ENCODE assay signal across 24 cellular contexts in the genomic region with DNA sequence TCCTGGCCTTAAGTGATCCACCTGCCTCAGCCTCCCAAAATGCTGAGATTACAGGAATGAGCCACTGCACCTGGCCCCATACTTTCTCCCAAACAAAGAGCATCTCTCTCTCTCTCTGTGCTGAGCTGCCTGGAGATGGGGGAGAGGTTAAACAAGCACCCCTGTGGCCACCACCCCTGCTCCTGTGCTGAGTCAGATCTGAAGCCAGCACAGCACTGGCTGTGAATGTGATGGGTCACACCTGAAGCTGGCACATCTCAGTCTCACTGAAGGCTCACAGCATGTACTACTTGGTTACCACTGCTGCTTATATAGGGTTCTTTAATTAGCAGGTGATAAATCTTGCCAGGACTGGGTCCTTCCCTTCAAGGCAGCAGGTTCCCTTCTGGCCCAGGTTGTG. TPM values are rescaled to one million over a fixed set of nuclear protein-coding genes. Genes with fewer than 3 reads are reported as not detected.
DNase-seq lines count a peak whose midpoint lies in the region; ATAC-seq and TF ChIP-seq lines count a peak whose summit lies in the region.
"Had no signal": no experiment of that assay in that cellular context is flagged by ENCODE, and none has a peak within 500 bp of the region (broad histone marks: within the 10 kb centered on the region; RNA-seq: fewer than 3 reads in every experiment).

No MANE protein-coding gene starts in this region.

- ATAC-seq in GM18520 (IDR thresholded peaks at IDR 0.05; ENCODE audit: unreplicated experiment) = peak; percentile 31
- ATAC-seq: effector memory CD8-positive, alpha-beta T cell; right lobe of liver; stimulated activated naive B cell treated with anti-CD40 and anti-IgM and Interleukin-4, amounts not matched to agents 10 μg/mL and 1 μg/mL and 100 μg/mL, for 72 hours had no signal

- intact Hi-C loops in activated CD4-positive, alpha-beta memory T cell treated with anti-CD3 and anti-CD28 coated beads for 36 hours (cut with micrococcal nuclease) = loop anchor here (10.0 kb wide), 1 partner anchor 878 kb away; a partner anchor contains a TSS

- TF ChIP-seq CTCF in nephron progenitor cell (IDR thresholded peaks at IDR 0.05) = no peak

- CTCF ChIA-PET in activated CD4-positive, alpha-beta memory T cell treated with anti-CD3 and anti-CD28 coated beads for 36 hours (lab: Charles Lee) = interaction anchor here (8.3 kb wide), 1 partner anchor 28 kb away, joined by 41 read pairs; no protein-coding TSS in a partner anchor

- peaks cover 21% of the 10 kb centered on the region for H3K9me3 Mint-ChIP-seq in activated CD4-positive, alpha-beta memory T cell treated with anti-CD3 and anti-CD28 coated beads for 36 hours
- peaks cover 46% of the 10 kb centered on the region for H3K9me3 Mint-ChIP-seq in nephron progenitor cell

- no peaks in the 10 kb centered on the region for H3K27me3 Mint-ChIP-seq in activated CD4-positive, alpha-beta memory T cell treated with anti-CD3 and anti-CD28 coated beads for 36 hours
- peaks cover 5% of the 10 kb centered on the region for H3K27me3 Mint-ChIP-seq in nephron progenitor cell (ENCODE audit: low read depth, poor library complexity)
- H3K27me3 Mint-ChIP-seq: activated naive CD4-positive, alpha-beta T cell treated with anti-CD3 and anti-CD28 coated beads, Interleukin-2, amount 50 U/mL, for 24 hours; CD4-positive, CD25-positive, alpha-beta regulatory T cell; effector memory CD8-positive, alpha-beta T cell; stimulated activated naive B cell treated with anti-CD40 and anti-IgM and Interleukin-4, amounts not matched to agents 10 μg/mL and 1 μg/mL and 100 μg/mL, for 72 hours had no signal

- peak; percentile 12 for DNase-seq in activated CD4-positive, alpha-beta T cell treated with anti-CD3 and anti-CD28 coated beads for 48 hours
- DNase-seq in activated CD4-positive, alpha-beta T cell treated with anti-CD3 and anti-CD28 coated beads for 4 hours = no peak
- DNase-seq in activated CD4-positive, alpha-beta memory T cell treated with anti-CD3 and anti-CD28 coated beads for 36 hours = peak; percentile 43
- DNase-seq in nephron progenitor cell (no peak), T1000 (lab: John Stamatoyannopoulos, UW) (no peak), hippocampal formation (lab: John Stamatoyannopoulos, UW) (no peak), HuH-7.5 (ENCODE audit: low spot score) (no peak)
- DNase-seq: 8988T; effector memory CD8-positive, alpha-beta T cell; foreskin fibroblast; heart right ventricle; kidney glomerular epithelial cell; NCI-H1105 treated with DMSO at 0.1 percent for 48 hours; NCI-H1930; NCI-H2227 treated with DMSO at 0.1 percent for 48 hours; NCI-H748 treated with DMSO at 0.1 percent for 48 hours; right lobe of liver; stimulated activated CD4-positive, alpha-beta T cell treated with anti-CD3 and anti-CD28 coated beads, Interleukin-4, amount 100 ng/mL, for 24 hours; stimulated activated naive B cell treated with anti-CD40 and anti-IgM and Interleukin-4, amounts not matched to agents 10 μg/mL and 1 μg/mL and 100 μg/mL, for 72 hours; uterus had no signal

- H3K27ac Mint-ChIP-seq in activated CD4-positive, alpha-beta memory T cell treated with anti-CD3 and anti-CD28 coated beads for 36 hours = no peak overlapping the region
- peak overlapping the region; percentile 48 for H3K27ac Mint-ChIP-seq in nephron progenitor cell
- H3K27ac Mint-ChIP-seq: activated naive CD4-positive, alpha-beta T cell treated with anti-CD3 and anti-CD28 coated beads, Interleukin-2, amount 50 U/mL, for 24 hours; activated T-helper 1 cell treated with anti-CD3 and anti-CD28 coated beads, Interleukin-12 subunit alpha, Interleukin-12 subunit beta, Interleukin-2, Interleukin-4 antibody, amounts not matched to agents 30 ng/mL and 10 ng/mL and 1 ng/mL, durations not matched to agents 14 hours and 24 hours and 36 hours; effector memory CD8-positive, alpha-beta T cell had no signal

- POLR2A ChIA-PET in activated CD4-positive, alpha-beta memory T cell treated with anti-CD3 and anti-CD28 coated beads for 36 hours (lab: Charles Lee) = interaction anchor here (0.7 to 1.2 kb wide), 2 partner anchors 11 to 14 kb away, joined by 3 to 4 read pairs; a partner anchor contains a TSS

- H3K36me3 Mint-ChIP-seq in activated CD4-positive, alpha-beta memory T cell treated with anti-CD3 and anti-CD28 coated beads for 36 hours = peaks cover 13% of the 10 kb centered on the region
- H3K36me3 Mint-ChIP-seq in nephron progenitor cell (ENCODE audit: low read depth) = peaks cover 40% of the 10 kb centered on the region

- peaks cover 21% of the 10 kb centered on the region for H3K4me1 Mint-ChIP-seq in activated CD4-positive, alpha-beta memory T cell treated with anti-CD3 and anti-CD28 coated beads for 36 hours (ENCODE audit: low read depth)
- peaks cover 24% of the 10 kb centered on the region for H3K4me1 Mint-ChIP-seq in nephron progenitor cell

- no peak overlapping the region for H3K4me3 Mint-ChIP-seq in activated CD4-positive, alpha-beta memory T cell treated with anti-CD3 and anti-CD28 coated beads for 36 hours
- no peak overlapping the region for H3K4me3 Mint-ChIP-seq in nephron progenitor cell
- H3K4me3 Mint-ChIP-seq: activated naive CD4-positive, alpha-beta T cell treated with anti-CD3 and anti-CD28 coated beads, Interleukin-2, amount 50 U/mL, for 24 hours; activated T-helper 1 cell treated with anti-CD3 and anti-CD28 coated beads, Interleukin-12 subunit alpha, Interleukin-12 subunit beta, Interleukin-2, Interleukin-4 antibody, amounts not matched to agents 30 ng/mL and 10 ng/mL and 1 ng/mL, durations not matched to agents 14 hours and 24 hours and 36 hours; CD4-positive, CD25-positive, alpha-beta regulatory T cell; effector memory CD8-positive, alpha-beta T cell; stimulated activated naive B cell treated with anti-CD40 and anti-IgM and Interleukin-4, amounts not matched to agents 10 μg/mL and 1 μg/mL and 100 μg/mL, for 72 hours had no signal

RNA-seq across cellular contexts. Expression of a gene that starts 10.8 kb away (rescaled TPM):
- total RNA-seq in activated CD4-positive, alpha-beta memory T cell treated with anti-CD3 and anti-CD28 coated beads for 36 hours = 10 to 100 TPM; 47.8 to 52.4 TPM

Comparison
In these comparisons a context has a peak if more than half of its experiments do, and no peak if none do; other contexts are left out.
1. DNase-seq: peak in activated CD4-positive, alpha-beta T cell treated with anti-CD3 and anti-CD28 coated beads for 48 hours (single experiment) and activated CD4-positive, alpha-beta memory T cell treated with anti-CD3 and anti-CD28 coated beads for 36 hours (single experiment); none in activated CD4-positive, alpha-beta T cell treated with anti-CD3 and anti-CD28 coated beads for 4 hours (0 of 2), nephron progenitor cell (single experiment), T1000 (single experiment), hippocampal formation (0 of 2) and HuH-7.5 (single experiment).